1 cellular context compared by ENCODE assay signal in the genomic region with DNA sequence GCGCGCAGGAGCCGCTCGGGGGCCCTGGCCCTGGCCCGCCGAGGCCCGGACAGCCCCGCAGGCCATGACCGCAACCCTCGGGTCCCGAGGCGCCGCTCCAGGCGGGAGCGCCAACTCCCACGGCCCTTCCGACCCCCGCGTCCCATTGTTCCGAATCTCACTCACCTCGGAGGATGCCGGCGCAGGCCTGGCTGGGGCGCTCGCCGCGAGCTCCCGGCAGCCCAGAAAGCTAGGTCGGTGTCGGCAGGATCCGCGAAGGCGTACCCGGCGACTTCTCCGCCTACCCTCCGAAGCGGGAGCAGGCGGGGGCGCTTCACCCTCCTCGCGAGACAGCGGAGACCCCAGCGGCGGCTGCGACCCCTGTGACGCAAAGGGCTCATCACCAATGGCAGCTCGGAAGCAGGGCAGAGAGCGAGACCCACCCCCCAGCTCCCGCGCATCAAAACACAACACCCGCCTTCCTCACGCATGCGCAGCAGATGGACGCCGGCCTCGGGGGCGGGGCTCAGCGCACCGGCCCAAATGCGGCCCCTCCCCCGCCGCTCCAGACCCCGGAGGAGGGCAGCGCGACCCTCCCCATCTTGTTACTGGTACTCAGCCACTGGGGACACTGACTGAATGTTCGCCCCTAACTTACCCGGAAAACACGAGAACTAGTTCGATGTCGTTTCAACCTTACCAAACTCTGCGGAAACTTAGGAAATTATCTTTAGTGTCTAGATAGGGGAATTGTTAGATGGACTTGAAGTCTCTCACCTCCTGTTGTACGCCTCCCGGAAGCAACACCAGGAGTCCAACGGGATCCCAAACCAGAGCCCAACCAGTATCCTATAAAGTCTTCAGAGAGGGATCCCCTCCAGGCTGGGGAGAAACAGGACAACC.
TF ChIP-seq lines count a peak whose summit lies in the region.

No MANE protein-coding gene starts in this region.

TF ChIP-seq in HepG2, 621 proteins besides CTCF, POLR2A, EP300 and RAD21 (continued from another document and continues in another):
- TF ChIP-seq, protein P1, sequence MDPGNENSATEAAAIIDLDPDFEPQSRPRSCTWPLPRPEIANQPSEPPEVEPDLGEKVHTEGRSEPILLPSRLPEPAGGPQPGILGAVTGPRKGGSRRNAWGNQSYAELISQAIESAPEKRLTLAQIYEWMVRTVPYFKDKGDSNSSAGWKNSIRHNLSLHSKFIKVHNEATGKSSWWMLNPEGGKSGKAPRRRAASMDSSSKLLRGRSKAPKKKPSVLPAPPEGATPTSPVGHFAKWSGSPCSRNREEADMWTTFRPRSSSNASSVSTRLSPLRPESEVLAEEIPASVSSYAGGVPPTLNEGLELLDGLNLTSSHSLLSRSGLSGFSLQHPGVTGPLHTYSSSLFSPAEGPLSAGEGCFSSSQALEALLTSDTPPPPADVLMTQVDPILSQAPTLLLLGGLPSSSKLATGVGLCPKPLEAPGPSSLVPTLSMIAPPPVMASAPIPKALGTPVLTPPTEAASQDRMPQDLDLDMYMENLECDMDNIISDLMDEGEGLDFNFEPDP (CRISPR knock-in tag; conservative IDR thresholded peaks at IDR 0.05) = no peak
- TF ChIP-seq ZNF264 (CRISPR knock-in tag; IDR thresholded peaks at IDR 0.05) = no peak
- TF ChIP-seq, protein P2, sequence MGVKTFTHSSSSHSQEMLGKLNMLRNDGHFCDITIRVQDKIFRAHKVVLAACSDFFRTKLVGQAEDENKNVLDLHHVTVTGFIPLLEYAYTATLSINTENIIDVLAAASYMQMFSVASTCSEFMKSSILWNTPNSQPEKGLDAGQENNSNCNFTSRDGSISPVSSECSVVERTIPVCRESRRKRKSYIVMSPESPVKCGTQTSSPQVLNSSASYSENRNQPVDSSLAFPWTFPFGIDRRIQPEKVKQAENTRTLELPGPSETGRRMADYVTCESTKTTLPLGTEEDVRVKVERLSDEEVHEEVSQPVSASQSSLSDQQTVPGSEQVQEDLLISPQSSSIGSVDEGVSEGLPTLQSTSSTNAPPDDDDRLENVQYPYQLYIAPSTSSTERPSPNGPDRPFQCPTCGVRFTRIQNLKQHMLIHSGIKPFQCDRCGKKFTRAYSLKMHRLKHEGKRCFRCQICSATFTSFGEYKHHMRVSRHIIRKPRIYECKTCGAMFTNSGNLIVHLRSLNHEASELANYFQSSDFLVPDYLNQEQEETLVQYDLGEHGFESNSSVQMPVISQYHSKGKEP (CRISPR knock-in tag; IDR thresholded peaks at IDR 0.05) = peak; percentile 27; the same call in 1 of the 2 replicates
- TF ChIP-seq, protein P3, sequence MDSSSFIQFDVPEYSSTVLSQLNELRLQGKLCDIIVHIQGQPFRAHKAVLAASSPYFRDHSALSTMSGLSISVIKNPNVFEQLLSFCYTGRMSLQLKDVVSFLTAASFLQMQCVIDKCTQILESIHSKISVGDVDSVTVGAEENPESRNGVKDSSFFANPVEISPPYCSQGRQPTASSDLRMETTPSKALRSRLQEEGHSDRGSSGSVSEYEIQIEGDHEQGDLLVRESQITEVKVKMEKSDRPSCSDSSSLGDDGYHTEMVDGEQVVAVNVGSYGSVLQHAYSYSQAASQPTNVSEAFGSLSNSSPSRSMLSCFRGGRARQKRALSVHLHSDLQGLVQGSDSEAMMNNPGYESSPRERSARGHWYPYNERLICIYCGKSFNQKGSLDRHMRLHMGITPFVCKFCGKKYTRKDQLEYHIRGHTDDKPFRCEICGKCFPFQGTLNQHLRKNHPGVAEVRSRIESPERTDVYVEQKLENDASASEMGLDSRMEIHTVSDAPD (CRISPR knock-in tag; IDR thresholded peaks at IDR 0.05) = no peak
- TF ChIP-seq, protein P4, sequence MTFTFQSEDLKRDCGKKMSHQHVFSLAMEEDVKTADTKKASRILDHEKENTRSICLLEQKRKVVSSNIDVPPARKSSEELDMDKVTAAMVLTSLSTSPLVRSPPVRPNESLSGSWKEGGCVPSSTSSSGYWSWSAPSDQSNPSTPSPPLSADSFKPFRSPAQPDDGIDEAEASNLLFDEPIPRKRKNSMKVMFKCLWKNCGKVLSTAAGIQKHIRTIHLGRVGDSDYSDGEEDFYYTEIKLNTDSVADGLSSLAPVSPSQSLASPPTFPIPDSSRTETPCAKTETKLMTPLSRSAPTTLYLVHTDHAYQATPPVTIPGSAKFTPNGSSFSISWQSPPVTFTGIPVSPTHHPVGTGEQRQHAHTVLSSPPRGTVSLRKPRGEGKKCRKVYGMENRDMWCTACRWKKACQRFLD (CRISPR knock-in tag; IDR thresholded peaks at IDR 0.05; ENCODE audit: borderline replicate concordance) = no peak
- peak; percentile 82; the same call in 1 of the 2 replicates for TF ChIP-seq TOPORS (CRISPR knock-in tag; IDR thresholded peaks at IDR 0.05)
- no peak for TF ChIP-seq ZNF816 (CRISPR knock-in tag; IDR thresholded peaks at IDR 0.05; ENCODE audit: borderline replicate concordance)
- TF ChIP-seq EHMT2 (IDR thresholded peaks at IDR 0.05; ENCODE audit: borderline replicate concordance, low read depth, low read length) = no peak
- no peak for TF ChIP-seq KAT2B (IDR thresholded peaks at IDR 0.05; ENCODE audit: borderline replicate concordance, low read depth, low read length)
- TF ChIP-seq NFYC (CRISPR knock-in tag; IDR thresholded peaks at IDR 0.05) = peak; percentile 74
- no peak for TF ChIP-seq HIVEP1 (CRISPR knock-in tag; IDR thresholded peaks at IDR 0.05)
- no peak for TF ChIP-seq BRD4 (CRISPR knock-in tag; IDR thresholded peaks at IDR 0.05)
- TF ChIP-seq TSC22D2 (CRISPR knock-in tag; IDR thresholded peaks at IDR 0.05; ENCODE audit: borderline replicate concordance) = no peak; the same call in 1 of the 2 replicates
- peak; percentile 76 for TF ChIP-seq ZNF883 (CRISPR knock-in tag; IDR thresholded peaks at IDR 0.05; ENCODE audit: not compliant biosample characterization)
- TF ChIP-seq ASH2L (IDR thresholded peaks at IDR 0.05; ENCODE audit: insufficient read length, low read depth, low read length) = peak; percentile 78
- TF ChIP-seq, protein P5, sequence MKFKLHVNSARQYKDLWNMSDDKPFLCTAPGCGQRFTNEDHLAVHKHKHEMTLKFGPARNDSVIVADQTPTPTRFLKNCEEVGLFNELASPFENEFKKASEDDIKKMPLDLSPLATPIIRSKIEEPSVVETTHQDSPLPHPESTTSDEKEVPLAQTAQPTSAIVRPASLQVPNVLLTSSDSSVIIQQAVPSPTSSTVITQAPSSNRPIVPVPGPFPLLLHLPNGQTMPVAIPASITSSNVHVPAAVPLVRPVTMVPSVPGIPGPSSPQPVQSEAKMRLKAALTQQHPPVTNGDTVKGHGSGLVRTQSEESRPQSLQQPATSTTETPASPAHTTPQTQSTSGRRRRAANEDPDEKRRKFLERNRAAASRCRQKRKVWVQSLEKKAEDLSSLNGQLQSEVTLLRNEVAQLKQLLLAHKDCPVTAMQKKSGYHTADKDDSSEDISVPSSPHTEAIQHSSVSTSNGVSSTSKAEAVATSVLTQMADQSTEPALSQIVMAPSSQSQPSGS (CRISPR knock-in tag; IDR thresholded peaks at IDR 0.05) = 0 out of 2 replicates have a peak, but pooled peaks have one; percentile 58
- no peak for TF ChIP-seq KLF6 (CRISPR knock-in tag; IDR thresholded peaks at IDR 0.05)
- TF ChIP-seq, protein P6, sequence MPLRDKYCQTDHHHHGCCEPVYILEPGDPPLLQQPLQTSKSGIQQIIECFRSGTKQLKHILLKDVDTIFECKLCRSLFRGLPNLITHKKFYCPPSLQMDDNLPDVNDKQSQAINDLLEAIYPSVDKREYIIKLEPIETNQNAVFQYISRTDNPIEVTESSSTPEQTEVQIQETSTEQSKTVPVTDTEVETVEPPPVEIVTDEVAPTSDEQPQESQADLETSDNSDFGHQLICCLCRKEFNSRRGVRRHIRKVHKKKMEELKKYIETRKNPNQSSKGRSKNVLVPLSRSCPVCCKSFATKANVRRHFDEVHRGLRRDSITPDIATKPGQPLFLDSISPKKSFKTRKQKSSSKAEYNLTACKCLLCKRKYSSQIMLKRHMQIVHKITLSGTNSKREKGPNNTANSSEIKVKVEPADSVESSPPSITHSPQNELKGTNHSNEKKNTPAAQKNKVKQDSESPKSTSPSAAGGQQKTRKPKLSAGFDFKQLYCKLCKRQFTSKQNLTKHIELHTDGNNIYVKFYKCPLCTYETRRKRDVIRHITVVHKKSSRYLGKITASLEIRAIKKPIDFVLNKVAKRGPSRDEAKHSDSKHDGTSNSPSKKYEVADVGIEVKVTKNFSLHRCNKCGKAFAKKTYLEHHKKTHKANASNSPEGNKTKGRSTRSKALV (CRISPR knock-in tag; IDR thresholded peaks at IDR 0.05) = peak; percentile 79
- no peak for TF ChIP-seq ZNF703 (CRISPR knock-in tag; IDR thresholded peaks at IDR 0.05; ENCODE audit: borderline replicate concordance)
- TF ChIP-seq ZNF674 (CRISPR knock-in tag; IDR thresholded peaks at IDR 0.05; ENCODE audit: low read depth) = no peak
- TF ChIP-seq SP5 (CRISPR knock-in tag; IDR thresholded peaks at IDR 0.05; ENCODE audit: borderline replicate concordance, low read depth) = peak; percentile 83
- no peak; the same call in 1 of the 2 replicates for TF ChIP-seq ZNF556 (CRISPR knock-in tag; IDR thresholded peaks at IDR 0.05; ENCODE audit: borderline replicate concordance)
- TF ChIP-seq, protein P7, sequence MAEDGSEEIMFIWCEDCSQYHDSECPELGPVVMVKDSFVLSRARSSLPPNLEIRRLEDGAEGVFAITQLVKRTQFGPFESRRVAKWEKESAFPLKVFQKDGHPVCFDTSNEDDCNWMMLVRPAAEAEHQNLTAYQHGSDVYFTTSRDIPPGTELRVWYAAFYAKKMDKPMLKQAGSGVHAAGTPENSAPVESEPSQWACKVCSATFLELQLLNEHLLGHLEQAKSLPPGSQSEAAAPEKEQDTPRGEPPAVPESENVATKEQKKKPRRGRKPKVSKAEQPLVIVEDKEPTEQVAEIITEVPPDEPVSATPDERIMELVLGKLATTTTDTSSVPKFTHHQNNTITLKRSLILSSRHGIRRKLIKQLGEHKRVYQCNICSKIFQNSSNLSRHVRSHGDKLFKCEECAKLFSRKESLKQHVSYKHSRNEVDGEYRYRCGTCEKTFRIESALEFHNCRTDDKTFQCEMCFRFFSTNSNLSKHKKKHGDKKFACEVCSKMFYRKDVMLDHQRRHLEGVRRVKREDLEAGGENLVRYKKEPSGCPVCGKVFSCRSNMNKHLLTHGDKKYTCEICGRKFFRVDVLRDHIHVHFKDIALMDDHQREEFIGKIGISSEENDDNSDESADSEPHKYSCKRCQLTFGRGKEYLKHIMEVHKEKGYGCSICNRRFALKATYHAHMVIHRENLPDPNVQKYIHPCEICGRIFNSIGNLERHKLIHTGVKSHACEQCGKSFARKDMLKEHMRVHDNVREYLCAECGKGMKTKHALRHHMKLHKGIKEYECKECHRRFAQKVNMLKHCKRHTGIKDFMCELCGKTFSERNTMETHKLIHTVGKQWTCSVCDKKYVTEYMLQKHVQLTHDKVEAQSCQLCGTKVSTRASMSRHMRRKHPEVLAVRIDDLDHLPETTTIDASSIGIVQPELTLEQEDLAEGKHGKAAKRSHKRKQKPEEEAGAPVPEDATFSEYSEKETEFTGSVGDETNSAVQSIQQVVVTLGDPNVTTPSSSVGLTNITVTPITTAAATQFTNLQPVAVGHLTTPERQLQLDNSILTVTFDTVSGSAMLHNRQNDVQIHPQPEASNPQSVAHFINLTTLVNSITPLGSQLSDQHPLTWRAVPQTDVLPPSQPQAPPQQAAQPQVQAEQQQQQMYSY (CRISPR knock-in tag; IDR thresholded peaks at IDR 0.05) = no peak
- no peak for TF ChIP-seq ZFP36L2 (CRISPR knock-in tag; IDR thresholded peaks at IDR 0.05)
- TF ChIP-seq RNF2 (conservative IDR thresholded peaks at IDR 0.05; ENCODE audit: low read depth) = no peak
- TF ChIP-seq, protein P8, sequence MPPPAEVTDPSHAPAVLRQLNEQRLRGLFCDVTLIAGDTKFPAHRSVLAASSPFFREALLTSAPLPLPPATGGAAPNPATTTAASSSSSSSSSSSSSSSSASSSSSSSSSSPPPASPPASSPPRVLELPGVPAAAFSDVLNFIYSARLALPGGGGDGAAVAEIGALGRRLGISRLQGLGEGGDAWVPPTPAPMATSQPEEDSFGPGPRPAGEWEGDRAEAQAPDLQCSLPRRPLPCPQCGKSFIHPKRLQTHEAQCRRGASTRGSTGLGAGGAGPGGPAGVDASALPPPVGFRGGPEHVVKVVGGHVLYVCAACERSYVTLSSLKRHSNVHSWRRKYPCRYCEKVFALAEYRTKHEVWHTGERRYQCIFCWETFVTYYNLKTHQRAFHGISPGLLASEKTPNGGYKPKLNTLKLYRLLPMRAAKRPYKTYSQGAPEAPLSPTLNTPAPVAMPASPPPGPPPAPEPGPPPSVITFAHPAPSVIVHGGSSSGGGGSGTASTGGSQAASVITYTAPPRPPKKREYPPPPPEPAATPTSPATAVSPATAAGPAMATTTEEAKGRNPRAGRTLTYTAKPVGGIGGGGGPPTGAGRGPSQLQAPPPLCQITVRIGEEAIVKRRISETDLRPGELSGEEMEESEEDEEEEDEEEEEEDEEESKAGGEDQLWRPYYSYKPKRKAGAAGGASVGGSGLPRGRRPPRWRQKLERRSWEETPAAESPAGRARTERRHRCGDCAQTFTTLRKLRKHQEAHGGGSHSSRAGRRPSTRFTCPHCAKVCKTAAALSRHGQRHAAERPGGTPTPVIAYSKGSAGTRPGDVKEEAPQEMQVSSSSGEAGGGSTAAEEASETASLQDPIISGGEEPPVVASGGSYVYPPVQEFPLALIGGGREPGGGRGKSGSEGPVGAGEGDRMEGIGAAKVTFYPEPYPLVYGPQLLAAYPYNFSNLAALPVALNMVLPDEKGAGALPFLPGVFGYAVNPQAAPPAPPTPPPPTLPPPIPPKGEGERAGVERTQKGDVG (CRISPR knock-in tag; IDR thresholded peaks at IDR 0.05; ENCODE audit: borderline replicate concordance) = no peak
- TF ChIP-seq RBM39 (IDR thresholded peaks at IDR 0.05; ENCODE audit: low read depth, low read length, poor library complexity, severe bottlenecking) = peak; percentile 36
- TF ChIP-seq ZSCAN12 (CRISPR knock-in tag; IDR thresholded peaks at IDR 0.05) = no peak
- no peak for TF ChIP-seq ZNF432 (CRISPR knock-in tag; IDR thresholded peaks at IDR 0.05; ENCODE audit: borderline replicate concordance)
- peak; percentile 20; the same call in 1 of the 2 replicates for TF ChIP-seq ZSCAN9 (CRISPR knock-in tag; IDR thresholded peaks at IDR 0.05; ENCODE audit: borderline replicate concordance)
